ENCODE assay signal across 1 cellular context in genomic region chr15:52518487-52518886, GRCh38.
TF ChIP-seq lines count a peak whose summit lies in the region.

No MANE protein-coding gene starts in this region.

TF ChIP-seq in SK-N-SH treated with all-trans-retinoic acid at 6 μM for 48 hours, 23 proteins besides CTCF, POLR2A, EP300 and RAD21 (continued from another document):
- TF ChIP-seq CSRNP3 (CRISPR knock-in tag; IDR thresholded peaks at IDR 0.05) (no peak), OSR1 (CRISPR knock-in tag; IDR thresholded peaks at IDR 0.05) (no peak), PPARA (CRISPR knock-in tag; IDR thresholded peaks at IDR 0.05; ENCODE audit: borderline replicate concordance) (no peak)
